Comparison of ENCODE assay signal across 8 cellular contexts in the genomic region with DNA sequence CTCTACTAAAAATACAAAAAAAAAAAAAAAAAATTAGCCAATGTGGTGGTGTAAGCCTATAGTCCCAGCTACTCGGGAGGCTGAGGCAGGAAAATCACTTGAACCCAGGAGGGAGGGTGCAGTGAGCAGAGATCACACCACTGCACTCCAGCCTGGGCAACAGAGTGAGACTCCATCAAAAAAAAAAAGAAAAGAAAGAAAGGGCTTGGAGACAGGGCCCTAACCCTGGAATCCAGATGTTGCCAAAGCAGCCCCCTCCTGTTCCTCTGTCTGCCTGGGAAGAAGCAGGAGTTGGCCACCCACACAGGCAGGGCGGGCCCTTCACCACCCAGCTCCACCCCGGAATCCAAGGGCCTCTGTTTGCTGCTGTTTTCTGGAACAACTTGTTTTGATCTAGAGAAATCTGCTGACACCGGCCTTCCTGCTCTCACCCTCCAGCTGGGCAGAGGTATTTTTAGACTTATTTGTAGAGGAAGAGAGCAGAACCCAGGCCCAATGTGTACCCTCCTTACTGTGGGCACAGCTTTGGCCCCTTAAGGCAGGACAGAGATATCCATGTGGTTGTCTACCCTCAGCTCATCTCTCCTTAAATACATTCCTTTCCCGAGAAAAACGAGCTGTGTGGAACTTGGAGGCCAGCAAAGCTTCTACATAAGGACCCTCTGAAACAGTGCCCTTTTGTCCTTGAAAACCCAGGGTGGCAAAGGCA. TPM values are rescaled to one million over a fixed set of nuclear protein-coding genes. Genes with fewer than 3 reads are reported as not detected.
DNase-seq lines count a peak whose midpoint lies in the region; ATAC-seq and TF ChIP-seq lines count a peak whose summit lies in the region.

No MANE protein-coding gene starts in this region.

- H3K36me3 Mint-ChIP-seq in MCF 10A (ENCODE audit: insufficient read depth, unreplicated experiment): peaks cover 31% of the 10 kb centered on the region

- H3K9me3 Mint-ChIP-seq in MCF 10A (ENCODE audit: unreplicated experiment): no peaks in the 10 kb centered on the region

- CTCF ChIA-PET in MCF 10A (lab: Yijun Ruan, JAX): interaction anchor here (0.6 to 1.4 kb wide), 10 partner anchors 12 to 222 kb away, joined by 3 to 7 read pairs (median 4); no protein-coding TSS in a partner anchor

- BruUV-seq in MCF 10A (replicated peaks; lab: Mats Ljungman, UMichigan): no TSS peak

- ATAC-seq in GM21447 (IDR thresholded peaks at IDR 0.05; ENCODE audit: unreplicated experiment) (no peak), GM18907 (IDR thresholded peaks at IDR 0.05; ENCODE audit: unreplicated experiment) (no peak)

- peak; percentile 97 for DNase-seq in DMS53 (lab: John Stamatoyannopoulos, UW)
- DNase-seq in Kasumi-1 (lab: John Stamatoyannopoulos, UW): peak; percentile 92
- peak; percentile 40 to 86 (median 52) for DNase-seq in T-helper 1 cell
- peak; percentile 97 for DNase-seq in MCF 10A (ENCODE audit: unreplicated experiment)
- peak; percentile 98 for DNase-seq in sigmoid colon

- TF ChIP-seq CTCF in MCF 10A (IDR thresholded peaks at IDR 0.05; ENCODE audit: unreplicated experiment) (no peak), sigmoid colon (IDR thresholded peaks at IDR 0.05) (no peak)

- peak; percentile 64 for TF ChIP-seq POLR2A in sigmoid colon (IDR thresholded peaks at IDR 0.05)

- WGBS in sigmoid colon, 2 donors: 1 to 2% methylated on average over 6 of the region's 6 CpGs

- TF ChIP-seq EP300 in sigmoid colon (IDR thresholded peaks at IDR 0.05): peak; percentile 48 to 98 (median 83)

- POLR2A ChIA-PET in MCF 10A (lab: Yijun Ruan, JAX): interaction anchor here (0.6 to 21.4 kb wide), 22 partner anchors 7 to 632 kb away, joined by 3 to 2994 read pairs (median 8); a partner anchor contains a TSS

- intact Hi-C loops in MCF 10A (cut with micrococcal nuclease) (no loop called here), sigmoid colon (cut with DNase I) (loop anchor here (1.0 to 5.0 kb wide), 2 partner anchors 77 to 152 kb away; a partner anchor contains a TSS)

- no peaks in the 10 kb centered on the region for H3K27me3 ChIP-seq in iPS-18a (ENCODE audit: control insufficient read depth, insufficient read depth, low read length)
- H3K27me3 ChIP-seq in sigmoid colon: no peaks in the 10 kb centered on the region

- peaks cover 65% of the 10 kb centered on the region for H3K4me1 ChIP-seq in iPS-18a (ENCODE audit: control insufficient read depth, low read depth, low read length)
- peaks cover 0 to 63% (median 60%) of the 10 kb centered on the region in 4 donors for H3K4me1 ChIP-seq in sigmoid colon

- H3K4me3 Mint-ChIP-seq in MCF 10A (ENCODE audit: unreplicated experiment): peak overlapping the region; percentile 63

- H3K4me3 ChIP-seq in iPS-18a (ENCODE audit: low read length) (no peak overlapping the region), sigmoid colon (peak overlapping the region; percentile 27 to 88 (median 55))

- no peaks in the 10 kb centered on the region for H3K36me3 ChIP-seq in iPS-18a (ENCODE audit: control insufficient read depth, low read depth, low read length)
- H3K36me3 ChIP-seq in sigmoid colon: peaks cover 0 to 18% (median 9%) of the 10 kb centered on the region in 4 donors

- peak overlapping the region; percentile 99 for H3K27ac Mint-ChIP-seq in MCF 10A (ENCODE audit: low read depth, unreplicated experiment)

- peaks cover 34% of the 10 kb centered on the region for H3K4me1 Mint-ChIP-seq in MCF 10A (ENCODE audit: insufficient read depth, unreplicated experiment)

- peak overlapping the region; percentile 92 for H3K27ac ChIP-seq in iPS-18a (ENCODE audit: low read length)
- peak overlapping the region; percentile 97 to 100 (median 100) for H3K27ac ChIP-seq in sigmoid colon

- no peaks in the 10 kb centered on the region for H3K9me3 ChIP-seq in iPS-18a (ENCODE audit: control insufficient read depth, low read depth, low read length)
- no peaks in the 10 kb centered on the region for H3K9me3 ChIP-seq in sigmoid colon

- peaks cover 10% of the 10 kb centered on the region for H3K27me3 Mint-ChIP-seq in MCF 10A (ENCODE audit: insufficient read depth, unreplicated experiment)

- peak overlapping the region; percentile 64 for H3K9ac ChIP-seq in iPS-18a (ENCODE audit: low read length)

RNA-seq across cellular contexts. Expression of a gene that starts 2.7 kb away (rescaled TPM):
- total RNA-seq in MCF 10A (2022) (1,026 and 1,292 TPM in 2 replicates), sigmoid colon (100 to 1,000 TPM; 142 to 573 (median 268) TPM)
- 100 to 1,000 TPM in 1 of 3 donors, 10 to 100 TPM in 2; 26.8 to 587 (median 78.7) TPM for polyA plus RNA-seq in sigmoid colon

RNA-seq across cellular contexts. Expression of a gene that starts 33.5 kb away (rescaled TPM):
- total RNA-seq in MCF 10A (2022): 18.9 and 21.7 TPM in 2 replicates
- 10 to 100 TPM; 10.7 to 27.5 (median 15.6) TPM for total RNA-seq in sigmoid colon
- 10 to 100 TPM; 21.6 to 29.0 (median 25.2) TPM for polyA plus RNA-seq in sigmoid colon

RNA-seq across cellular contexts. Expression of a gene that starts 37.5 kb away (rescaled TPM):
- total RNA-seq in MCF 10A (2022) (3.9 and 4.9 TPM in 2 replicates), sigmoid colon (1 to 10 TPM; 2.5 to 8.9 (median 6.0) TPM)
- 10 to 100 TPM in 1 of 3 donors, 1 to 10 TPM in 2; 1.2 to 12.8 (median 2.5) TPM for polyA plus RNA-seq in sigmoid colon
